ENCODE assay signal across 8 cellular contexts in the genomic region with DNA sequence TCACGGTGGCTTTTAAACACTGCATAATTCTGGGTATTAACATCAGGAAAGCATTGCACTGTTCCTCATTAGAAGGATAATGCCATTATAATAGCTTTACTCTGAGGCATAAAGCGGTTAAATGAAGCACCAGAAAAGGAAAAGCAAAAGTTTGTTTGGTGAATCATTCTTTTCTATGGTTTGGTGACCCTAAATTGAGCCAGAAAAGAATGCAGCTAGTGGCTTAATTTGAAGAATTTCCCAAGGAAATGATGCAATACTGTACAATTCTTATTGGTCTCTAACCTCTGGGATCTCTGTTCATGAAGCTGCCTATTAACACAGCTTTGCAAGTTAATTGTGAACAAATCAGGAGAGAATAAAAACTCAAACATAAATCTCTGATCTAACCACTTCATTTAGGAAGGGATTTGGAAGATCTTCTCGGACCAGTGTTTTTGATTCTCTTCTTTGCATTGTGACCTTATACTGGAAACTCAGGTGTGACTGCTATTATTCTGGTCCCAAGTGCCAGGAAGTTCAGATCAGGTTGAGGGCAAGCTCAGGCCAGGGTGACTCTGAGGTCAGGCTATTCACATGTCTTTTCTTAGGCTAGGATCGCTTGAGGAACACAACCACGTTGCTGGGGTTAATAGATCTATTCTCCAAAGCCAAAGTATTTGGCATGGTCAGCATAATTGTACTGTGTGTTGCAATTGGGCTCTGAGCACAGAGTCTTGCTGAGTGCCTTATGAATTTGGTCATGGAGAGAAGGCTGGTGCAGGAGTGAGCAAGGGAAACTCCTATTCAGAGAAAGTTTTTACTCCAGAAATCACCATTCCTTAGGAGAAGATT. TPM values are rescaled to one million over a fixed set of nuclear protein-coding genes. Genes with fewer than 3 reads are reported as not detected.
DNase-seq lines count a peak whose midpoint lies in the region; ATAC-seq and TF ChIP-seq lines count a peak whose summit lies in the region.

No MANE protein-coding gene starts in this region.

- H3K4me2 ChIP-seq in SK-N-SH = peak overlapping the region; percentile 39; the same call in 1 of the 2 replicates

- H3K9me2 ChIP-seq in SK-N-SH = no peaks in the 10 kb centered on the region

- TF ChIP-seq CTCF in HEK293 (tag by site-specific recombination; IDR thresholded peaks at IDR 0.05) = no peak
- TF ChIP-seq CTCF in SK-N-SH (IDR thresholded peaks at IDR 0.05) = no peak
- no peak for TF ChIP-seq CTCF in fibroblast of villous mesenchyme (IDR thresholded peaks at IDR 0.05; ENCODE audit: insufficient read depth, low read depth, low read length)

- H3K4me1 Mint-ChIP-seq in stimulated activated effector memory CD8-positive, alpha-beta T cell treated with anti-CD3 and anti-CD28 coated beads, Interleukin-12 subunit alpha, Interleukin-12 subunit beta, amount 100 ng/mL, for 72 hours = peaks cover 23% of the 10 kb centered on the region

- no peaks in the 10 kb centered on the region for H3K79me2 ChIP-seq in SK-N-SH (ENCODE audit: insufficient read depth)

- no peaks in the 10 kb centered on the region for H4K20me1 ChIP-seq in SK-N-SH (ENCODE audit: insufficient read depth)

- peak overlapping the region; percentile 50; the same call in 1 of the 2 replicates for H3K9ac ChIP-seq in SK-N-SH

- H3K27me3 ChIP-seq in SK-N-SH (ENCODE audit: insufficient read depth) = no peaks in the 10 kb centered on the region

- peak; percentile 6 to 69; a peak in 1 of 4 replicates for TF ChIP-seq EP300 in SK-N-SH (IDR thresholded peaks at IDR 0.05; ENCODE audit: borderline replicate concordance in 1 of 2, low read depth in 1 of 2, low read length in 1 of 2)

- DNase-seq in SK-N-SH = no peak
- DNase-seq in fibroblast of villous mesenchyme (ENCODE audit: low read depth) = peak; percentile 93
- DNase-seq in stimulated activated effector memory CD8-positive, alpha-beta T cell treated with anti-CD3 and anti-CD28 coated beads, Interleukin-12 subunit alpha, Interleukin-12 subunit beta, amount 100 ng/mL, for 72 hours (ENCODE audit: low spot score in 2 of 2) = no peak
- no peak for DNase-seq in stimulated activated naive CD4-positive, alpha-beta T cell treated with Interleukin-2 at 50 U/mL for 16 hours (lab: John Stamatoyannopoulos, UW)
- no peak for DNase-seq in SK-N-DZ (ENCODE audit: low spot score)

- CTCF ChIA-PET in HEK293 (lab: Yijun Ruan, JAX) (interaction anchor here (0.7 kb wide), 1 partner anchor 116 kb away, joined by 3 read pairs; no protein-coding TSS in a partner anchor), SK-N-SH (lab: Yijun Ruan, JAX) (interaction anchor here (0.8 to 1.6 kb wide), 3 partner anchors 21 to 200 kb away, joined by 3 read pairs; no protein-coding TSS in a partner anchor)

- peaks cover 20% of the 10 kb centered on the region for H3F3A ChIP-seq in SK-N-SH (replicated peaks; ENCODE audit: insufficient read depth)

- peak overlapping the region; percentile 69 for H2AFZ ChIP-seq in SK-N-SH (ENCODE audit: low read depth)

- POLR2A ChIA-PET in HEK293 (lab: Yijun Ruan, JAX) = interaction anchor here (0.8 kb wide), 1 partner anchor 12 kb away, joined by 6 read pairs; the partner anchor contains the start of gene DLG1
- POLR2A ChIA-PET in SK-N-SH (lab: Yijun Ruan, JAX) = no interaction called here

- 35% methylated on average over 5 of the region's 5 CpGs for WGBS in SK-N-SH (ENCODE audit: low lambda C conversion rate)

- ATAC-seq in stimulated activated effector memory CD8-positive, alpha-beta T cell treated with anti-CD3 and anti-CD28 coated beads, Interleukin-12 subunit alpha, Interleukin-12 subunit beta, amount 100 ng/mL, for 72 hours = peak; percentile 43
- ATAC-seq in GM18511 (IDR thresholded peaks at IDR 0.05; ENCODE audit: unreplicated experiment) (no peak), GM21390 (IDR thresholded peaks at IDR 0.05; ENCODE audit: unreplicated experiment) (no peak)

- H3K36me3 ChIP-seq in HEK293 (ENCODE audit: control insufficient read depth in 2 of 2, insufficient read depth in 1 of 2, low read length in 2 of 2) (no peaks in the 10 kb centered on the region), SK-N-SH (replicated peaks in 1 of 2; ENCODE audit: control insufficient read depth in 1 of 2, insufficient read depth in 2 of 2, low read length in 1 of 2) (no peaks in the 10 kb centered on the region)

- H3K4me3 ChIP-seq in HEK293 (ENCODE audit: low read depth, low read length) = no peak overlapping the region
- H3K4me3 ChIP-seq in SK-N-SH (ENCODE audit: low read depth in 2 of 2, low read length in 1 of 2) = peak overlapping the region in 1 of 2 experiments; percentile 19; a peak in 1 of 4 replicates
- no peak overlapping the region for H3K4me3 ChIP-seq in fibroblast of villous mesenchyme (ENCODE audit: low read depth, low read length)

- no peaks in the 10 kb centered on the region for H3K9me3 Mint-ChIP-seq in stimulated activated effector memory CD8-positive, alpha-beta T cell treated with anti-CD3 and anti-CD28 coated beads, Interleukin-12 subunit alpha, Interleukin-12 subunit beta, amount 100 ng/mL, for 72 hours

- no peak overlapping the region for H3K27ac Mint-ChIP-seq in stimulated activated effector memory CD8-positive, alpha-beta T cell treated with anti-CD3 and anti-CD28 coated beads, Interleukin-12 subunit alpha, Interleukin-12 subunit beta, amount 100 ng/mL, for 72 hours

- H3K4me1 ChIP-seq in HEK293 (ENCODE audit: control insufficient read depth, insufficient read depth, low read length) = no peaks in the 10 kb centered on the region
- peaks cover 2 to 26% of the 10 kb centered on the region in 2 experiments; a peak in 3 of 4 replicates for H3K4me1 ChIP-seq in SK-N-SH (ENCODE audit: control insufficient read depth in 1 of 2, insufficient read depth in 2 of 2, low read depth in 1 of 2, low read length in 1 of 2)

- H3K9me3 ChIP-seq in HEK293 (ENCODE audit: control insufficient read depth, insufficient read depth, low read depth, low read length) = no peaks in the 10 kb centered on the region
- H3K9me3 ChIP-seq in SK-N-SH = no peaks in the 10 kb centered on the region; the same call in 1 of the 2 replicates

- H3K4me3 Mint-ChIP-seq in stimulated activated effector memory CD8-positive, alpha-beta T cell treated with anti-CD3 and anti-CD28 coated beads, Interleukin-12 subunit alpha, Interleukin-12 subunit beta, amount 100 ng/mL, for 72 hours = no peak overlapping the region

- no peaks in the 10 kb centered on the region for H3K36me3 Mint-ChIP-seq in stimulated activated effector memory CD8-positive, alpha-beta T cell treated with anti-CD3 and anti-CD28 coated beads, Interleukin-12 subunit alpha, Interleukin-12 subunit beta, amount 100 ng/mL, for 72 hours

- H3K27ac ChIP-seq in HEK293 (ENCODE audit: extremely low read depth, low read depth, low read length) (no peak overlapping the region), SK-N-SH (ENCODE audit: low read depth in 2 of 2, low read length in 1 of 2) (peak overlapping the region; percentile 62 to 96; a peak in 3 of 4 replicates)

- TF ChIP-seq RAD21 in SK-N-SH (IDR thresholded peaks at IDR 0.05; ENCODE audit: low read length) = no peak

TF ChIP-seq in HEK293, 187 proteins besides CTCF, POLR2A, EP300 and RAD21 (continues in another document):
- TF ChIP-seq ZNF776 (tag by site-specific recombination; IDR thresholded peaks at IDR 0.05; ENCODE audit: borderline replicate concordance) (no peak), ZNF585B (tag by site-specific recombination; IDR thresholded peaks at IDR 0.05) (no peak), SETDB1 (IDR thresholded peaks at IDR 0.05; ENCODE audit: insufficient read length, low read length) (no peak), KLF1 (tag by site-specific recombination; IDR thresholded peaks at IDR 0.05) (no peak), RBAK (tag by site-specific recombination; IDR thresholded peaks at IDR 0.05) (no peak), ZNF19 (tag by site-specific recombination; IDR thresholded peaks at IDR 0.05; ENCODE audit: low read depth) (no peak), ZFP37 (tag by site-specific recombination; IDR thresholded peaks at IDR 0.05) (no peak), EGR2 (tag by site-specific recombination; IDR thresholded peaks at IDR 0.05; ENCODE audit: low read depth) (no peak)

TF ChIP-seq in SK-N-SH, 30 proteins besides CTCF, POLR2A, EP300 and RAD21 (continues in another document):
- no peak for TF ChIP-seq NRF1 (IDR thresholded peaks at IDR 0.05; ENCODE audit: low read depth, low read length)
- TF ChIP-seq NFIC (IDR thresholded peaks at IDR 0.05; ENCODE audit: borderline replicate concordance) = no peak; the same call in 1 of the 2 replicates
- TF ChIP-seq TCF12 (IDR thresholded peaks at IDR 0.05) = peak; percentile 70
- no peak for TF ChIP-seq GABPA (IDR thresholded peaks at IDR 0.05; ENCODE audit: low read depth)
- TF ChIP-seq EZH2phosphoT487 (IDR thresholded peaks at IDR 0.05; ENCODE audit: borderline replicate concordance, low read depth) = no peak
- TF ChIP-seq JUND (IDR thresholded peaks at IDR 0.05) = peak; percentile 80
- no peak for TF ChIP-seq PBX3 (IDR thresholded peaks at IDR 0.05)
- TF ChIP-seq FOXJ3 (CRISPR knock-in tag; IDR thresholded peaks at IDR 0.05) = no peak
- TF ChIP-seq TAF1 (IDR thresholded peaks at IDR 0.05; ENCODE audit: borderline replicate concordance, low read depth, low read length) = no peak; the same call in 1 of the 2 replicates
- no peak for TF ChIP-seq GATA2 (CRISPR knock-in tag; IDR thresholded peaks at IDR 0.05)

RNA-seq across cellular contexts. Expression of gene DLG1, which starts 11.3 kb away (rescaled TPM):
- polyA plus RNA-seq in SK-N-SH (2012; rRNA removed) = 16.5 and 21.0 TPM in 2 replicates
- 24.3 and 26.7 TPM in 2 replicates for polyA plus RNA-seq in SK-N-SH (2012; cell fraction: cytosol; rRNA removed)
- polyA plus RNA-seq in SK-N-SH (2012; cell fraction: nucleus; rRNA removed) = 16.9 and 38.8 TPM in 2 replicates
- 51.9 and 87.7 TPM in 2 replicates for total RNA-seq in fibroblast of villous mesenchyme
- 20.7 and 29.1 TPM in 2 replicates for polyA plus RNA-seq in SK-N-DZ (2014; cell fraction: cytosol; rRNA removed)
- 73.4 and 184 TPM in 2 replicates for polyA plus RNA-seq in SK-N-DZ (2014; cell fraction: nucleus; rRNA removed)
